In the genomic region with DNA sequence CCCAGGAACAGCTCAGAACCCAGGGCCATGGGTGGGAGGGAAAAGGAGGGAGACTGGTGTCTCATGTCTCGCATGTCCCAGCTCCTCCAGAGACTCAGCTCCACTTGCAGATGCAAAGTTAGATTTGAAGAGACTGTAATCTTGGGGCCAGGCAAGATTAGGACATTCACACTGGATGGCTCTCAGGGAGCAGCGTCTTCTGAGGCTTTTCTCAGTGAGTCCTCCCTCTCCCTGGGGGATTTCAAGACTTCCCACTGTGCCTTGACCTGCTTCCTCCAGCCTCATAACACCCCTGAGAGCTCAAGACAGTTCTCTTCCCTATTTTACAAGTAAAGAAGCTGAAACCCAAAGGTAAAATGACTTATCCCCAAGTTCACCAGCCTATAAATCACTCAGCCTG, we compare ENCODE assay signal across 1 cellular context.
TF ChIP-seq lines count a peak whose summit lies in the region.

No MANE protein-coding gene starts in this region.

TF ChIP-seq in IMR-90, 13 proteins besides CTCF, POLR2A, EP300 and RAD21 (continued from another document):
- TF ChIP-seq SMC3 (IDR thresholded peaks at IDR 0.05; ENCODE audit: low read depth, low read length) = no peak
- TF ChIP-seq, protein P1, sequence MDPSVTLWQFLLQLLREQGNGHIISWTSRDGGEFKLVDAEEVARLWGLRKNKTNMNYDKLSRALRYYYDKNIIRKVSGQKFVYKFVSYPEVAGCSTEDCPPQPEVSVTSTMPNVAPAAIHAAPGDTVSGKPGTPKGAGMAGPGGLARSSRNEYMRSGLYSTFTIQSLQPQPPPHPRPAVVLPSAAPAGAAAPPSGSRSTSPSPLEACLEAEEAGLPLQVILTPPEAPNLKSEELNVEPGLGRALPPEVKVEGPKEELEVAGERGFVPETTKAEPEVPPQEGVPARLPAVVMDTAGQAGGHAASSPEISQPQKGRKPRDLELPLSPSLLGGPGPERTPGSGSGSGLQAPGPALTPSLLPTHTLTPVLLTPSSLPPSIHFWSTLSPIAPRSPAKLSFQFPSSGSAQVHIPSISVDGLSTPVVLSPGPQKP (IDR thresholded peaks at IDR 0.05; ENCODE audit: borderline replicate concordance, low read depth, low read length) = no peak
- no peak for TF ChIP-seq CHD1 (IDR thresholded peaks at IDR 0.05; ENCODE audit: low read depth, low read length)
